In the genomic region with DNA sequence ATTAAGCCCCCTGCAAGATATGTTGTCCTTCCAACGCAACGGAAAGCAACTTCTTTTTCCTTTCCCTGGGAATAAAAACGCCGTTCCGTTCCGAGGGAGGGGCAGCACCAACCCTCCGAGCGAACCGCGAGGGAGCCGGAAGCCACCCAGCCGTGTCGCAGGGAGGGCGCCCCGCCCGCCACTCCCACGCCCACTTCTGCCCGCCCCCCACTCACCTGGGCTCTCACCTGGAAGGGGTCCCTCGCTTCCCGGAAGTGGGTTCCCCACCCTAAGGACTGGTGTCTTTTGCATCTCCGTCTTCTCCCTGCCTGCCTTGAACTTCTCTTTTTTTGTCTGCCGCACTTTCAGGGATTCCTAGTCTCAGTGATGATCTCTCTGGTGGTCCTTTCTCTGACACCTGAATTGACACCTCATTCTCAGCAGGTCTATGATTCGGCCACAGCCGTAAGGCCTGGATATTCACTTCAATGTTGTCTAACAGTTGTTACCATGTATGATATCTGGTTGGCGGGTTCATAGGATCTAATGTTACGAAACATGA, we compare ENCODE assay signal across 8 cellular contexts. TPM values are rescaled to one million over a fixed set of nuclear protein-coding genes. Genes with fewer than 3 reads are reported as not detected.
A peak's percentile ranks its signal among the peaks of the same experiment; 100 is the strongest.
DNase-seq lines count a peak whose midpoint lies in the region; ATAC-seq and TF ChIP-seq lines count a peak whose summit lies in the region.

No MANE protein-coding gene starts in this region.

- intact Hi-C loops in left cardiac atrium (cut with DNase I) (no loop called here), sigmoid colon (cut with DNase I) (loop anchor here (5.0 kb wide), 3 partner anchors 46 to 219 kb away; a partner anchor contains a TSS)

- 8 to 9% methylated on average over 26 of the region's 26 CpGs for WGBS in sigmoid colon, 2 donors

- H3K36me3 ChIP-seq in GM06990 (ENCODE audit: control insufficient read depth, insufficient read depth, low read length) (no peaks in the 10 kb centered on the region), HEK293 (ENCODE audit: control insufficient read depth in 2 of 2, insufficient read depth in 1 of 2, low read length in 2 of 2) (no peaks in the 10 kb centered on the region), sigmoid colon (no peaks in the 10 kb centered on the region)

- peak overlapping the region; percentile 89 for H3K4me3 ChIP-seq in GM06990 (replicated peaks; ENCODE audit: low read depth, low read length)
- H3K4me3 ChIP-seq in HEK293 (ENCODE audit: low read depth, low read length) = peak overlapping the region; percentile 81
- H3K4me3 ChIP-seq in sigmoid colon = peak overlapping the region; percentile 64 to 83 (median 72)

- no peak for TF ChIP-seq POLR2A in sigmoid colon (IDR thresholded peaks at IDR 0.05)

- no peaks in the 10 kb centered on the region for H3K9me3 ChIP-seq in HEK293 (ENCODE audit: control insufficient read depth, insufficient read depth, low read depth, low read length)
- H3K9me3 ChIP-seq in sigmoid colon = no peaks in the 10 kb centered on the region

- TF ChIP-seq CTCF in GM06990 (IDR thresholded peaks at IDR 0.05; ENCODE audit: insufficient read depth, low read length, poor library complexity, severe bottlenecking) = no peak
- no peak for TF ChIP-seq CTCF in HEK293 (tag by site-specific recombination; IDR thresholded peaks at IDR 0.05)
- no peak for TF ChIP-seq CTCF in sigmoid colon (IDR thresholded peaks at IDR 0.05)

- POLR2A ChIA-PET in HEK293 (lab: Yijun Ruan, JAX) = no interaction called here

- ATAC-seq in left cardiac atrium = peak; percentile 38 to 61

- no peak for TF ChIP-seq EP300 in sigmoid colon (IDR thresholded peaks at IDR 0.05)

- DNase-seq in GM06990 (ENCODE audit: extremely low read depth, insufficient read length) (no peak), NCI-H526 treated with DMSO at 0.1 percent for 48 hours (lab: John Stamatoyannopoulos, UW) (peak; percentile 19), left cardiac atrium (peak; percentile 47), sigmoid colon (peak; percentile 75), KG1 (lab: John Stamatoyannopoulos, UW) (no peak), HuH-7 (ENCODE audit: low spot score) (no peak)
- DNase-seq in activated effector memory CD4-positive, alpha-beta T cell treated with anti-CD3 and anti-CD28 coated beads, Interleukin-2, amount 50 U/mL, for 16 hours = peak; percentile 81

- H3K27ac ChIP-seq in HEK293 (ENCODE audit: extremely low read depth, low read depth, low read length) = no peak overlapping the region
- H3K27ac ChIP-seq in sigmoid colon = peak overlapping the region; percentile 97 to 98 (median 98)

- CTCF ChIA-PET in HEK293 (lab: Yijun Ruan, JAX) = interaction anchor here (0.7 to 1.0 kb wide), 2 partner anchors 254 to 258 kb away, joined by 3 read pairs; no protein-coding TSS in a partner anchor

- H3K27me3 ChIP-seq in GM06990 (replicated peaks; ENCODE audit: control insufficient read depth, insufficient read depth, low read length) (no peaks in the 10 kb centered on the region), sigmoid colon (no peaks in the 10 kb centered on the region)

- no peaks in the 10 kb centered on the region for H3K4me1 ChIP-seq in HEK293 (ENCODE audit: control insufficient read depth, insufficient read depth, low read length)
- H3K4me1 ChIP-seq in sigmoid colon = peaks cover 0 to 14% (median 2%) of the 10 kb centered on the region in 4 donors

TF ChIP-seq in HEK293, 187 proteins besides CTCF, POLR2A, EP300 and RAD21 (continues in another document):
- TF ChIP-seq, protein P1, sequence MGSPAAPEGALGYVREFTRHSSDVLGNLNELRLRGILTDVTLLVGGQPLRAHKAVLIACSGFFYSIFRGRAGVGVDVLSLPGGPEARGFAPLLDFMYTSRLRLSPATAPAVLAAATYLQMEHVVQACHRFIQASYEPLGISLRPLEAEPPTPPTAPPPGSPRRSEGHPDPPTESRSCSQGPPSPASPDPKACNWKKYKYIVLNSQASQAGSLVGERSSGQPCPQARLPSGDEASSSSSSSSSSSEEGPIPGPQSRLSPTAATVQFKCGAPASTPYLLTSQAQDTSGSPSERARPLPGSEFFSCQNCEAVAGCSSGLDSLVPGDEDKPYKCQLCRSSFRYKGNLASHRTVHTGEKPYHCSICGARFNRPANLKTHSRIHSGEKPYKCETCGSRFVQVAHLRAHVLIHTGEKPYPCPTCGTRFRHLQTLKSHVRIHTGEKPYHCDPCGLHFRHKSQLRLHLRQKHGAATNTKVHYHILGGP (tag by site-specific recombination; IDR thresholded peaks at IDR 0.05) = no peak
- TF ChIP-seq ZNF76 (tag by site-specific recombination; IDR thresholded peaks at IDR 0.05; ENCODE audit: borderline replicate concordance, low read depth) (no peak), ZNF394 (tag by site-specific recombination; IDR thresholded peaks at IDR 0.05; ENCODE audit: borderline replicate concordance) (no peak), KLF7 (tag by site-specific recombination; IDR thresholded peaks at IDR 0.05; ENCODE audit: borderline replicate concordance) (peak; percentile 13; the same call in 1 of the 2 replicates), EGR2 (tag by site-specific recombination; IDR thresholded peaks at IDR 0.05; ENCODE audit: low read depth) (peak; percentile 36; the same call in 1 of the 2 replicates), GLI2 (tag by site-specific recombination; IDR thresholded peaks at IDR 0.05; ENCODE audit: borderline replicate concordance, low read depth) (no peak), ZNF423 (tag by site-specific recombination; IDR thresholded peaks at IDR 0.05) (no peak), ZNF549 (tag by site-specific recombination; IDR thresholded peaks at IDR 0.05) (no peak), KLF9 (tag by site-specific recombination; IDR thresholded peaks at IDR 0.05; ENCODE audit: low read depth) (peak; percentile 90), ZNF776 (tag by site-specific recombination; IDR thresholded peaks at IDR 0.05; ENCODE audit: borderline replicate concordance) (no peak), ZEB2 (tag by site-specific recombination; IDR thresholded peaks at IDR 0.05) (peak; percentile 94), SP2 (tag by site-specific recombination; IDR thresholded peaks at IDR 0.05) (peak; percentile 64)
- TF ChIP-seq, protein P2, sequence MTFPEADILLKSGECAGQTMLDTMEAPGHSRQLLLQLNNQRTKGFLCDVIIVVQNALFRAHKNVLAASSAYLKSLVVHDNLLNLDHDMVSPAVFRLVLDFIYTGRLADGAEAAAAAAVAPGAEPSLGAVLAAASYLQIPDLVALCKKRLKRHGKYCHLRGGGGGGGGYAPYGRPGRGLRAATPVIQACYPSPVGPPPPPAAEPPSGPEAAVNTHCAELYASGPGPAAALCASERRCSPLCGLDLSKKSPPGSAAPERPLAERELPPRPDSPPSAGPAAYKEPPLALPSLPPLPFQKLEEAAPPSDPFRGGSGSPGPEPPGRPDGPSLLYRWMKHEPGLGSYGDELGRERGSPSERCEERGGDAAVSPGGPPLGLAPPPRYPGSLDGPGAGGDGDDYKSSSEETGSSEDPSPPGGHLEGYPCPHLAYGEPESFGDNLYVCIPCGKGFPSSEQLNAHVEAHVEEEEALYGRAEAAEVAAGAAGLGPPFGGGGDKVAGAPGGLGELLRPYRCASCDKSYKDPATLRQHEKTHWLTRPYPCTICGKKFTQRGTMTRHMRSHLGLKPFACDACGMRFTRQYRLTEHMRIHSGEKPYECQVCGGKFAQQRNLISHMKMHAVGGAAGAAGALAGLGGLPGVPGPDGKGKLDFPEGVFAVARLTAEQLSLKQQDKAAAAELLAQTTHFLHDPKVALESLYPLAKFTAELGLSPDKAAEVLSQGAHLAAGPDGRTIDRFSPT (tag by site-specific recombination; IDR thresholded peaks at IDR 0.05) = peak; percentile 57; the same call in 1 of the 2 replicates
- TF ChIP-seq, protein P3, sequence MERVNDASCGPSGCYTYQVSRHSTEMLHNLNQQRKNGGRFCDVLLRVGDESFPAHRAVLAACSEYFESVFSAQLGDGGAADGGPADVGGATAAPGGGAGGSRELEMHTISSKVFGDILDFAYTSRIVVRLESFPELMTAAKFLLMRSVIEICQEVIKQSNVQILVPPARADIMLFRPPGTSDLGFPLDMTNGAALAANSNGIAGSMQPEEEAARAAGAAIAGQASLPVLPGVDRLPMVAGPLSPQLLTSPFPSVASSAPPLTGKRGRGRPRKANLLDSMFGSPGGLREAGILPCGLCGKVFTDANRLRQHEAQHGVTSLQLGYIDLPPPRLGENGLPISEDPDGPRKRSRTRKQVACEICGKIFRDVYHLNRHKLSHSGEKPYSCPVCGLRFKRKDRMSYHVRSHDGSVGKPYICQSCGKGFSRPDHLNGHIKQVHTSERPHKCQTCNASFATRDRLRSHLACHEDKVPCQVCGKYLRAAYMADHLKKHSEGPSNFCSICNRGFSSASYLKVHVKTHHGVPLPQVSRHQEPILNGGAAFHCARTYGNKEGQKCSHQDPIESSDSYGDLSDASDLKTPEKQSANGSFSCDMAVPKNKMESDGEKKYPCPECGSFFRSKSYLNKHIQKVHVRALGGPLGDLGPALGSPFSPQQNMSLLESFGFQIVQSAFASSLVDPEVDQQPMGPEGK (tag by site-specific recombination; IDR thresholded peaks at IDR 0.05) = peak; percentile 75
- TF ChIP-seq, protein P4, sequence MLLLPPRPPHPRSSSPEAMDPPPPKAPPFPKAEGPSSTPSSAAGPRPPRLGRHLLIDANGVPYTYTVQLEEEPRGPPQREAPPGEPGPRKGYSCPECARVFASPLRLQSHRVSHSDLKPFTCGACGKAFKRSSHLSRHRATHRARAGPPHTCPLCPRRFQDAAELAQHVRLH (tag by site-specific recombination; IDR thresholded peaks at IDR 0.05) = 0 out of 2 replicates have a peak, but pooled peaks have one; percentile 4

RNA-seq across cellular contexts. Expression of a gene that starts 25.3 kb away (rescaled TPM):
- total RNA-seq in left cardiac atrium (1 to 10 TPM; 1.4 to 1.7 TPM), sigmoid colon (1 to 10 TPM in 2 of 4 donors, under 1 TPM in 2; 0.82 to 8.2 (median 2.5) TPM)
- 1 to 10 TPM in 2 of 3 donors, under 1 TPM in 1; 0.82 to 3.7 (median 1.2) TPM for polyA plus RNA-seq in sigmoid colon

Comparison
In these comparisons a context has a peak if more than half of its experiments do, and no peak if none do; other contexts are left out.
1. DNase-seq: peak in NCI-H526 treated with DMSO at 0.1 percent for 48 hours (single experiment), activated effector memory CD4-positive, alpha-beta T cell treated with anti-CD3 and anti-CD28 coated beads, Interleukin-2, amount 50 U/mL, for 16 hours (single experiment), left cardiac atrium (single experiment) and sigmoid colon (single experiment); none in GM06990 (single experiment), KG1 (single experiment) and HuH-7 (single experiment).
2. Peak in every context shown above with its lines, with median percentiles within 50 percentile points of each other: H3K4me3 ChIP-seq.